8 cellular contexts compared by ENCODE assay signal in genomic region chr19:58279042-58279924, GRCh38. TPM values are rescaled to one million over a fixed set of nuclear protein-coding genes. Genes with fewer than 3 reads are reported as not detected.
DNase-seq lines count a peak whose midpoint lies in the region; ATAC-seq and TF ChIP-seq lines count a peak whose summit lies in the region.

No MANE protein-coding gene starts in this region.

- H3K4me3 ChIP-seq in BLaER1 treated with 17β-estradiol and CSF1 and Interleukin-3, amounts not matched to agents 10 nM and 100 nM: peak overlapping the region; percentile 77 to 99 (median 90)
- H3K4me3 ChIP-seq in astrocyte of the cerebellum (ENCODE audit: low read depth, low read length) (peak overlapping the region; percentile 96), vagina (peak overlapping the region; percentile 69 to 100)

- peak overlapping the region; percentile 89 to 97 (median 93) for H3K27ac ChIP-seq in BLaER1 treated with 17β-estradiol and CSF1 and Interleukin-3, amounts not matched to agents 10 nM and 100 nM
- H3K27ac ChIP-seq in vagina: peak overlapping the region; percentile 92

- peaks cover 75 to 88% (median 81%) of the 10 kb centered on the region in 11 experiments for H3K9me3 ChIP-seq in BLaER1 treated with 17β-estradiol and CSF1 and Interleukin-3, amounts not matched to agents 10 nM and 100 nM (replicated peaks in 1 of 11)
- H3K9me3 ChIP-seq in vagina: peaks cover 9% of the 10 kb centered on the region

- DNase-seq in HuH-7 (ENCODE audit: low spot score): peak; percentile 36
- DNase-seq in SW480 (ENCODE audit: low spot score): peak; percentile 34
- no peak for DNase-seq in astrocyte of the cerebellum (ENCODE audit: low read depth)
- DNase-seq in hippocampal formation (lab: John Stamatoyannopoulos, UW): peak; percentile 9 to 58
- peak; percentile 52 for DNase-seq in putamen (ENCODE audit: low spot score)
- DNase-seq in vagina (ENCODE audit: extremely low spot score in 2 of 2): no peak

- H4K20me1 ChIP-seq in BLaER1 treated with 17β-estradiol and CSF1 and Interleukin-3, amounts not matched to agents 10 nM and 100 nM: peaks cover 0 to 30% (median 0%) of the 10 kb centered on the region in 11 experiments; a peak in 6 of 22 replicates

- peak overlapping the region; percentile 88 to 100 (median 95) for H3K4me2 ChIP-seq in BLaER1 treated with 17β-estradiol and CSF1 and Interleukin-3, amounts not matched to agents 10 nM and 100 nM

- H3K4me1 ChIP-seq in BLaER1 treated with 17β-estradiol and CSF1 and Interleukin-3, amounts not matched to agents 10 nM and 100 nM: peaks cover 18 to 35% (median 27%) of the 10 kb centered on the region in 10 experiments
- H3K4me1 ChIP-seq in vagina: peaks cover 30% of the 10 kb centered on the region

- H3K36me3 ChIP-seq in BLaER1 treated with 17β-estradiol and CSF1 and Interleukin-3, amounts not matched to agents 10 nM and 100 nM: peaks cover 64 to 79% (median 74%) of the 10 kb centered on the region in 11 experiments
- H3K36me3 ChIP-seq in vagina: peaks cover 0 to 26% of the 10 kb centered on the region in 2 donors

- no peaks in the 10 kb centered on the region for H3K27me3 ChIP-seq in BLaER1 treated with 17β-estradiol and CSF1 and Interleukin-3, amounts not matched to agents 10 nM and 100 nM
- H3K27me3 ChIP-seq in vagina: no peaks in the 10 kb centered on the region

- in situ Hi-C loops in astrocyte of the cerebellum (cut with HindIII; ENCODE audit: low sequenced_read_pairs): no loop called here

- H3K9ac ChIP-seq in BLaER1 treated with 17β-estradiol and CSF1 and Interleukin-3, amounts not matched to agents 10 nM and 100 nM: peak overlapping the region; percentile 88 to 99 (median 95)

- intact Hi-C loops in vagina (cut with DNase I): no loop called here

- no peak for TF ChIP-seq CTCF in astrocyte of the cerebellum (IDR thresholded peaks at IDR 0.05; ENCODE audit: low read depth, low read length, missing control alignments)
- TF ChIP-seq CTCF in vagina (IDR thresholded peaks at IDR 0.05): no peak

- no peak for TF ChIP-seq POLR2A in vagina (IDR thresholded peaks at IDR 0.05)

- peak; percentile 11 for ATAC-seq in GM21381 (IDR thresholded peaks at IDR 0.05; ENCODE audit: unreplicated experiment)

RNA-seq across cellular contexts. Expression of gene ZNF8, which starts 0.5 kb away (rescaled TPM):
- 6.4 TPM for total RNA-seq in vagina

RNA-seq across cellular contexts. Expression of gene ERVK3-1, which starts 25.9 kb away (rescaled TPM):
- total RNA-seq in vagina: 45.9 TPM

RNA-seq across cellular contexts. Expression of gene ZSCAN22, which starts 47.5 kb away (rescaled TPM):
- total RNA-seq in vagina: 3.9 TPM

RNA-seq across cellular contexts. Expression of gene ZNF544, which starts 50.6 kb away (rescaled TPM):
- 20.1 TPM for total RNA-seq in vagina

Comparison
In these comparisons a context has a peak if more than half of its experiments do, and no peak if none do; other contexts are left out.
1. DNase-seq: peak in HuH-7 (single experiment), SW480 (single experiment), hippocampal formation (2 of 2) and putamen (single experiment); none in astrocyte of the cerebellum (single experiment) and vagina (0 of 2).
2. Peak in every context shown above with its lines, with median percentiles within 50 percentile points of each other: H3K4me3 ChIP-seq.